Comparison of ENCODE assay signal across 8 cellular contexts in the genomic region with DNA sequence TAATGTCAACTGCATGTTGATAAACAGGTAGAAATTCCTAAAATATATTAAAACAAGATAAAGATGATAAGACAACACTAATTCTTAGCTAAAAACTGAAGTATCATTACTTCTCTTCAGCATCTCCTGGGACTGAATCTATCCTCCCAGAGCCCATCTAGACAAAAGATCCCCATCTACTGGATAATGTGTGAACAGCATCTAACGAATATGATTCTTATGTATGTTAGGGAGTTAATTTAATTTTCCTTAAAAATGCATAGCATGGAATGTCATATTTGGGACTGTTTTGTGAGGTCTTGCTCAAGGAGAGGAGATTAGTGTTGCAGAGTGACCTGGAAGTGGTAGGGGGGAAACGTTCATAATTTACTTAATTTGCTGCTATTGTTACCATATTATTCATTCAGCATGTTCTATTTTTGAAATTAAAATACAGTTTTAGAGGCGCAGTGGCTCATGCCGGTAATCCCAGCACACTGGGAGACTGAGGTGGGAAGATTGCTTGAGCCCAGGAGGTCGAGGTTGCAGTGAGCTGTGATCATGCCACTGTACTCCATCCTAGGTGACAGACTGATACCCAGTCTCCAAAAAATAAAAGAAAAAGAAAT.
DNase-seq lines count a peak whose midpoint lies in the region; ATAC-seq and TF ChIP-seq lines count a peak whose summit lies in the region.

No MANE protein-coding gene starts in this region.

- no peak overlapping the region for H3K4me3 ChIP-seq in spleen

- DNase-seq in GM13977 (ENCODE audit: low spot score) = peak; percentile 22
- peak; percentile 7 for DNase-seq in SHP77 treated with DMSO at 0.1 percent for 48 hours (lab: John Stamatoyannopoulos, UW)
- DNase-seq in foreskin keratinocyte = peak; percentile 3 to 23
- no peak for DNase-seq in spleen
- no peak for DNase-seq in activated naive CD4-positive, alpha-beta T cell (lab: John Stamatoyannopoulos, UW)

- H3K27ac ChIP-seq in 22Rv1 (no peak overlapping the region), foreskin keratinocyte (no peak overlapping the region), spleen (no peak overlapping the region)

- peaks cover 0 to 12% (median 6%) of the 10 kb centered on the region in 8 donors for H3K9me3 ChIP-seq in spleen

- in situ Hi-C loops in GM13977 (cut with MboI; ENCODE audit: low pct_unique_long_range_greater_than_20kb, low sequenced_read_pairs, unreplicated experiment) = no loop called here

- TF ChIP-seq POLR2A in spleen (IDR thresholded peaks at IDR 0.05) = no peak

- TF ChIP-seq CTCF in 22Rv1 (IDR thresholded peaks at IDR 0.05) (peak; percentile 81), GM13977 (IDR thresholded peaks at IDR 0.05; ENCODE audit: extremely low read depth, insufficient read depth, missing control alignments) (peak; percentile 54), foreskin keratinocyte (conservative IDR thresholded peaks at IDR 0.05) (peak; percentile 77), spleen (IDR thresholded peaks at IDR 0.05 in 8 of 11, conservative IDR thresholded peaks at IDR 0.05 in 3 of 11) (peak in 6 of 11 experiments; percentile 20 to 45 (median 38))

- no peaks in the 10 kb centered on the region for H3K27me3 ChIP-seq in foreskin keratinocyte
- H3K27me3 ChIP-seq in spleen (replicated peaks in 1 of 7) = no peaks in the 10 kb centered on the region

- H3K4me1 ChIP-seq in foreskin keratinocyte = no peaks in the 10 kb centered on the region
- H3K4me1 ChIP-seq in spleen = no peaks in the 10 kb centered on the region

- no peaks in the 10 kb centered on the region for H3K36me3 ChIP-seq in spleen

- intact Hi-C loops in spleen (cut with DNase I; ENCODE audit: low total_unique reads) = no loop called here

- 42 to 50% (median 48%) methylated on average over 5 of the region's 5 CpGs for WGBS in spleen, 5 donors

- ATAC-seq in HG03442 (IDR thresholded peaks at IDR 0.05; ENCODE audit: unreplicated experiment) (peak; percentile 78), foreskin keratinocyte (peak; percentile 78), GM18873 (IDR thresholded peaks at IDR 0.05; ENCODE audit: low FRiP score, unreplicated experiment) (no peak)

Comparison
In these comparisons a context has a peak if more than half of its experiments do, and no peak if none do; other contexts are left out.
1. DNase-seq: peak in GM13977 (single experiment), SHP77 treated with DMSO at 0.1 percent for 48 hours (single experiment) and foreskin keratinocyte (2 of 2); none in spleen (single experiment) and activated naive CD4-positive, alpha-beta T cell (0 of 4).
2. Peak in every context shown above with its lines, with median percentiles within 50 percentile points of each other: CTCF ChIP-seq.